10 cellular contexts compared by ENCODE assay signal in the genomic region with DNA sequence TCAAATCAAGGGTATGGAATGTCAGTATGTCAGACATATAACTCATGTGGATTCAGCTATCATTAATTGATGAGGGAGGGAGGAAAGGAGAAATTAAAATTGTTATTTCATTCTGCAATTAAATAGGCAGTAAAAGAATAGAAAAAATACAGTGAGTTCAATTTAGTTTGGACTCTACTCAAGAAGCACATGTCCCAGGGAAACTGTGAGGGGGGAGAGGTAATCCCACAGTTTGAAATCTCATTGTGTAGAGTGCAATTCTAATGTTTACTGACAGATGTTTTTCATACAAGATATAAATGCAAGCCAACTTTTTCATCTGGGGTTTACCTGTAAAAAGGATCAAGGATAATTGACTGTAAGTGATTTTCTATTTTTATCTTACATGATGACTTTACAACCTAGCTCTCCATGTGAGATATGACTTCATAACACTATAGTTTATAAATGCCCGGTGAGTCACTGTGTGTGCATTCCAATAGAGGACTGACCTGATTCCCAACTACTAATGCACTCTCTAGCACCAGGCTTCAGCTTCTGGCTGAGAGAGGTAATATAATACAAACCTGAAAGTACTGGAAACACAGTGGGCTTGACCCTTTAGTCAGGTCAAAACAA. TPM values are rescaled to one million over a fixed set of nuclear protein-coding genes. Genes with fewer than 3 reads are reported as not detected.
A peak's percentile ranks its signal among the peaks of the same experiment; 100 is the strongest.
DNase-seq lines count a peak whose midpoint lies in the region; ATAC-seq and TF ChIP-seq lines count a peak whose summit lies in the region.
"Had no signal": no experiment of that assay in that cellular context is flagged by ENCODE, and none has a peak within 500 bp of the region (broad histone marks: within the 10 kb centered on the region; RNA-seq: fewer than 3 reads in every experiment).

No MANE protein-coding gene starts in this region.

- ATAC-seq in HCT116 (peak; percentile 82), GM19452 (IDR thresholded peaks at IDR 0.05; ENCODE audit: unreplicated experiment) (no peak)

- H3K36me3 ChIP-seq in HCT116 (ENCODE audit: control insufficient read depth in 1 of 2, insufficient read depth in 2 of 2, low read length in 2 of 2) (peaks cover 13 to 15% of the 10 kb centered on the region in 2 experiments), adipocyte (ENCODE audit: control insufficient read depth, insufficient read depth, low read length, severe bottlenecking) (peaks cover 75% of the 10 kb centered on the region), cardiac muscle cell (peaks cover 44% of the 10 kb centered on the region), skeletal muscle satellite cell (ENCODE audit: insufficient read depth, low read length) (peaks cover 64% of the 10 kb centered on the region)

- no peak overlapping the region for H2AFZ ChIP-seq in HCT116 (ENCODE audit: low read depth, low read length, poor library complexity, severe bottlenecking)

- BruUV-seq in HCT116 (replicated peaks; lab: Mats Ljungman, UMichigan) = no TSS peak

- RAD21 ChIA-PET in HCT116 (lab: Charles Lee; ENCODE audit: low non-redundant PET in 1 of 2, low total read pairs in 2 of 2, uncharacterized antibody in 2 of 2, unreplicated experiment in 2 of 2) = no interaction called here

- TF ChIP-seq CTCF in HCT116 (IDR thresholded peaks at IDR 0.05 in 2 of 3, conservative IDR thresholded peaks at IDR 0.05 in 1 of 3; ENCODE audit: borderline replicate concordance in 1 of 3, insufficient read depth in 1 of 3, low read depth in 2 of 3, low read length in 2 of 3) (no peak), cardiac muscle cell (IDR thresholded peaks at IDR 0.05; ENCODE audit: low read depth, low read length) (no peak), nephron progenitor cell (IDR thresholded peaks at IDR 0.05) (no peak)

- no peaks in the 10 kb centered on the region for H3K4me1 Mint-ChIP-seq in nephron progenitor cell
- H3K4me1 Mint-ChIP-seq: activated B cell treated with CpG ODN at 0.5 μM for 24 hours; activated naive CD4-positive, alpha-beta T cell treated with anti-CD3 and anti-CD28 coated beads, Interleukin-2, amount 50 U/mL, for 24 hours had no signal

- CTCF ChIA-PET in HCT116 (lab: Charles Lee) = no interaction called here

- no peak for TF ChIP-seq RAD21 in HCT116 (IDR thresholded peaks at IDR 0.05; ENCODE audit: low read depth)

- H3K4me3 ChIP-seq in HCT116 (replicated peaks in 1 of 2; ENCODE audit: low read depth in 1 of 2, low read length in 2 of 2) (no peak overlapping the region), adipocyte (ENCODE audit: low read length) (no peak overlapping the region), cardiac muscle cell (no peak overlapping the region), skeletal muscle satellite cell (ENCODE audit: low read length) (no peak overlapping the region)

- H3K9ac ChIP-seq in HCT116 (ENCODE audit: low read length) (no peak overlapping the region), adipocyte (ENCODE audit: low read length) (no peak overlapping the region), skeletal muscle satellite cell (ENCODE audit: low read depth, low read length) (no peak overlapping the region)

- H3K27ac ChIP-seq in HCT116 (ENCODE audit: low read depth, low read length) = no peak overlapping the region; the same call in 1 of the 2 replicates
- peak overlapping the region; percentile 66 for H3K27ac ChIP-seq in cardiac muscle cell

- H3K9me2 ChIP-seq in HCT116 (ENCODE audit: insufficient read depth) = no peaks in the 10 kb centered on the region

- H3K27ac Mint-ChIP-seq in nephron progenitor cell = no peak overlapping the region
- H3K27ac Mint-ChIP-seq: activated B cell treated with CpG ODN at 0.5 μM for 24 hours; activated naive CD4-positive, alpha-beta T cell treated with anti-CD3 and anti-CD28 coated beads, Interleukin-2, amount 50 U/mL, for 24 hours had no signal

- H3K4me1 ChIP-seq in HCT116 (ENCODE audit: control insufficient read depth in 1 of 2, insufficient read depth in 2 of 2, low read length in 2 of 2) (peaks cover 0 to 8% of the 10 kb centered on the region in 2 experiments; a peak in 3 of 4 replicates), adipocyte (ENCODE audit: control insufficient read depth, insufficient read depth, low read length) (peaks cover 8% of the 10 kb centered on the region), cardiac muscle cell (ENCODE audit: low read depth) (peaks cover 12% of the 10 kb centered on the region), skeletal muscle satellite cell (ENCODE audit: control insufficient read depth, insufficient read depth, low read length) (peaks cover 9% of the 10 kb centered on the region)

- TF ChIP-seq POLR2A in HCT116 (IDR thresholded peaks at IDR 0.05; ENCODE audit: borderline replicate concordance, extremely low read depth, insufficient read depth, insufficient read length) = no peak

- DNase-seq in HCT116 (ENCODE audit: low read depth, low spot score) (no peak), adipocyte (ENCODE audit: low read depth) (peak; percentile 83), cardiac muscle cell (ENCODE audit: low read depth in 1 of 2, low spot score in 1 of 2) (peak in 1 of 2 donors; percentile 55), NCI-H2029 (lab: John Stamatoyannopoulos, UW) (no peak), nephron progenitor cell (no peak)
- no peak for DNase-seq in activated T-cell treated with anti-CD3 and anti-CD28 coated beads, Interleukin-2, amount 50 U/mL, for 1 hour
- DNase-seq: activated B cell treated with CpG ODN at 0.5 μM for 24 hours had no signal

- peak overlapping the region; percentile 11; the same call in 1 of the 2 replicates for H3K4me2 ChIP-seq in HCT116 (ENCODE audit: low read length)
- H3K4me2 ChIP-seq in skeletal muscle satellite cell (ENCODE audit: low read length) = peak overlapping the region; percentile 16

- peaks cover 69% of the 10 kb centered on the region for H3K36me3 Mint-ChIP-seq in nephron progenitor cell (ENCODE audit: low read depth)

- intact Hi-C loops in HCT116 (cut with micrococcal nuclease) = no loop called here

- POLR2A ChIA-PET in HCT116 (lab: Charles Lee) = no interaction called here

- H3K4me3 Mint-ChIP-seq in nephron progenitor cell = no peak overlapping the region
- H3K4me3 Mint-ChIP-seq: activated B cell treated with CpG ODN at 0.5 μM for 24 hours; activated naive CD4-positive, alpha-beta T cell treated with anti-CD3 and anti-CD28 coated beads, Interleukin-2, amount 50 U/mL, for 24 hours had no signal

- H3K27me3 ChIP-seq in HCT116 (ENCODE audit: insufficient read depth, low read length) (no peaks in the 10 kb centered on the region), adipocyte (replicated peaks; ENCODE audit: control insufficient read depth, insufficient read depth, low read length) (no peaks in the 10 kb centered on the region), cardiac muscle cell (no peaks in the 10 kb centered on the region), skeletal muscle satellite cell (ENCODE audit: control insufficient read depth, insufficient read depth, low read length) (no peaks in the 10 kb centered on the region)

- H3K9me3 ChIP-seq in HCT116 (ENCODE audit: control insufficient read depth in 1 of 2, insufficient read depth in 1 of 2, low read depth in 1 of 2, low read length in 2 of 2) = no peaks in the 10 kb centered on the region
- no peaks in the 10 kb centered on the region for H3K9me3 ChIP-seq in adipocyte (ENCODE audit: control insufficient read depth, low read length)
- H3K9me3 ChIP-seq in cardiac muscle cell (ENCODE audit: low read depth) = no peaks in the 10 kb centered on the region
- H3K9me3 ChIP-seq in skeletal muscle satellite cell (replicated peaks; ENCODE audit: low read length) = no peaks in the 10 kb centered on the region

- H4K20me1 ChIP-seq in HCT116 (ENCODE audit: insufficient read depth) = no peaks in the 10 kb centered on the region

- H3K9me3 Mint-ChIP-seq in nephron progenitor cell = peaks cover 14% of the 10 kb centered on the region
- H3K9me3 Mint-ChIP-seq: activated B cell treated with CpG ODN at 0.5 μM for 24 hours; activated naive CD4-positive, alpha-beta T cell treated with anti-CD3 and anti-CD28 coated beads, Interleukin-2, amount 50 U/mL, for 24 hours had no signal

- no peaks in the 10 kb centered on the region for H3K27me3 Mint-ChIP-seq in nephron progenitor cell (ENCODE audit: low read depth, poor library complexity)
- H3K27me3 Mint-ChIP-seq: activated B cell treated with CpG ODN at 0.5 μM for 24 hours; activated naive CD4-positive, alpha-beta T cell treated with anti-CD3 and anti-CD28 coated beads, Interleukin-2, amount 50 U/mL, for 24 hours had no signal

- peaks cover 3% of the 10 kb centered on the region; the same call in 1 of the 2 replicates for H3K79me2 ChIP-seq in HCT116 (ENCODE audit: insufficient read depth, low read length)

TF ChIP-seq in HCT116, 20 proteins besides CTCF, POLR2A, EP300 and RAD21 (continues in another document):
- TF ChIP-seq SIN3A (IDR thresholded peaks at IDR 0.05; ENCODE audit: low read depth) = no peak
- TF ChIP-seq, protein P1, sequence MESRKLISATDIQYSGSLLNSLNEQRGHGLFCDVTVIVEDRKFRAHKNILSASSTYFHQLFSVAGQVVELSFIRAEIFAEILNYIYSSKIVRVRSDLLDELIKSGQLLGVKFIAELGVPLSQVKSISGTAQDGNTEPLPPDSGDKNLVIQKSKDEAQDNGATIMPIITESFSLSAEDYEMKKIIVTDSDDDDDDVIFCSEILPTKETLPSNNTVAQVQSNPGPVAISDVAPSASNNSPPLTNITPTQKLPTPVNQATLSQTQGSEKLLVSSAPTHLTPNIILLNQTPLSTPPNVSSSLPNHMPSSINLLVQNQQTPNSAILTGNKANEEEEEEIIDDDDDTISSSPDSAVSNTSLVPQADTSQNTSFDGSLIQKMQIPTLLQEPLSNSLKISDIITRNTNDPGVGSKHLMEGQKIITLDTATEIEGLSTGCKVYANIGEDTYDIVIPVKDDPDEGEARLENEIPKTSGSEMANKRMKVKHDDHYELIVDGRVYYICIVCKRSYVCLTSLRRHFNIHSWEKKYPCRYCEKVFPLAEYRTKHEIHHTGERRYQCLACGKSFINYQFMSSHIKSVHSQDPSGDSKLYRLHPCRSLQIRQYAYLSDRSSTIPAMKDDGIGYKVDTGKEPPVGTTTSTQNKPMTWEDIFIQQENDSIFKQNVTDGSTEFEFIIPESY (IDR thresholded peaks at IDR 0.05; ENCODE audit: extremely low read depth, insufficient replicate concordance, low read length) = no peak
- TF ChIP-seq TCF7L2 (IDR thresholded peaks at IDR 0.05; ENCODE audit: borderline replicate concordance, extremely low read depth, insufficient read depth, insufficient read length) = no peak
- TF ChIP-seq EZH2phosphoT487 (IDR thresholded peaks at IDR 0.05; ENCODE audit: borderline replicate concordance) = no peak
- no peak for TF ChIP-seq ELF1 (IDR thresholded peaks at IDR 0.05; ENCODE audit: borderline replicate concordance, low read depth)
- TF ChIP-seq YY1 (IDR thresholded peaks at IDR 0.05; ENCODE audit: extremely low read depth, insufficient replicate concordance, low read depth, low read length) = no peak

RNA-seq across cellular contexts. Expression of a gene that starts 35.2 kb away (rescaled TPM):
- total RNA-seq in HCT116 (2021; ENCODE audit: unreplicated experiment) (21.7 TPM), cardiac muscle cell (4.7 and 7.4 TPM in 2 replicates)
- 6.2 and 8.5 TPM in 2 replicates for polyA plus RNA-seq in HCT116 (2012)
- polyA plus RNA-seq in cardiac muscle cell = 1.5 and 3.7 TPM in 2 replicates
- 2.3 and 3.1 TPM in 2 replicates for total RNA-seq in skeletal muscle satellite cell (2012; rRNA removed)
- total RNA-seq: activated B cell treated with CpG ODN at 0.5 μM for 24 hours had no signal

RNA-seq across cellular contexts. Expression of a gene that starts 57.1 kb away (rescaled TPM):
- total RNA-seq in HCT116 (2021; ENCODE audit: unreplicated experiment) (78.5 TPM), cardiac muscle cell (159 and 252 TPM in 2 replicates)
- 45.3 and 49.0 TPM in 2 replicates for polyA plus RNA-seq in HCT116 (2012)
- 147 and 191 TPM in 2 replicates for polyA plus RNA-seq in cardiac muscle cell
- 240 and 274 TPM in 2 replicates for total RNA-seq in skeletal muscle satellite cell (2012; rRNA removed)
